ENCODE assay signal across 11 cellular contexts in genomic region chr13:51802601-51803000, GRCh38. TPM values are rescaled to one million over a fixed set of nuclear protein-coding genes. Genes with fewer than 3 reads are reported as not detected.
DNase-seq lines count a peak whose midpoint lies in the region; ATAC-seq, FAIRE-seq and TF ChIP-seq lines count a peak whose summit lies in the region.
"Had no signal": no experiment of that assay in that cellular context is flagged by ENCODE, and none has a peak within 500 bp of the region (broad histone marks: within the 10 kb centered on the region; RNA-seq: fewer than 3 reads in every experiment).

No MANE protein-coding gene starts in this region.

- no peak overlapping the region for H3K27ac ChIP-seq in K562 (ENCODE audit: extremely low read depth, low read depth, low read length)
- H3K27ac ChIP-seq in tibial artery, result peak overlapping the region; percentile 95 to 99

- TF ChIP-seq EP300 in K562 (IDR thresholded peaks at IDR 0.05; ENCODE audit: low read length), result no peak

- ATAC-seq in K562 (no peak), GM18873 (IDR thresholded peaks at IDR 0.05; ENCODE audit: low FRiP score, unreplicated experiment) (no peak), GM19351 (IDR thresholded peaks at IDR 0.05; ENCODE audit: unreplicated experiment) (no peak)

- intact Hi-C loops in K562 (cut with micrococcal nuclease) (no loop called here), tibial artery (cut with DNase I; ENCODE audit: low total_unique reads) (loop anchor here (2.0 to 10.0 kb wide), 6 partner anchors 212 to 852 kb away; partner anchors contain the start of genes ALG11, ATP7B, CKAP2 and FAM124A)

- in situ Hi-C loops in K562 (cut with MboI), result no loop called here

- 83% methylated on average over 4 of the region's 4 CpGs for WGBS in K562 (ENCODE audit: insufficient coverage, low coverage, missing lambda C conversion rate)

- H3K27me3 ChIP-seq in K562 (ENCODE audit: control insufficient read depth in 2 of 2, insufficient read depth in 2 of 2, low read length in 2 of 2) (peaks cover 0 to 5% of the 10 kb centered on the region in 2 experiments; a peak in 2 of 5 replicates), tibial artery (no peaks in the 10 kb centered on the region)

- H3K9me3 Mint-ChIP-seq in activated T-cell treated with anti-CD3 and anti-CD28 coated beads, Interleukin-2, amount 50 U/mL, for 24 hours, result no peaks in the 10 kb centered on the region

- POLR2A ChIA-PET in K562 (lab: Yijun Ruan, JAX), result interaction anchor here (0.5 to 0.8 kb wide), 3 partner anchors 9 to 362 kb away, joined by 3 read pairs; no protein-coding TSS in a partner anchor

- H3K9me1 ChIP-seq in K562 (ENCODE audit: control insufficient read depth, insufficient read depth, low read length), result no peaks in the 10 kb centered on the region

- no peak overlapping the region for H3K4me2 ChIP-seq in K562 (ENCODE audit: insufficient read depth, low read length)

- BruUV-seq in K562 (replicated peaks; lab: Mats Ljungman, UMichigan), result no TSS peak

- H3K9ac ChIP-seq in K562 (ENCODE audit: insufficient read depth in 1 of 2, low read depth in 2 of 2, low read length in 2 of 2), result no peak overlapping the region

- CTCF ChIA-PET in K562 (lab: Yijun Ruan, JAX; ENCODE audit: low intra/inter-chr PET ratio), result interaction anchor here (0.5 kb wide), 1 partner anchor 1773 kb away, joined by 4 read pairs; no protein-coding TSS in a partner anchor

- H3K4me1 Mint-ChIP-seq in activated T-cell treated with anti-CD3 and anti-CD28 coated beads, Interleukin-2, amount 50 U/mL, for 24 hours (ENCODE audit: low read depth), result peaks cover 67% of the 10 kb centered on the region

- H3K9me3 ChIP-seq in K562 (replicated peaks; ENCODE audit: control insufficient read depth, insufficient read depth, low read depth, low read length), result no peaks in the 10 kb centered on the region
- no peaks in the 10 kb centered on the region for H3K9me3 ChIP-seq in tibial artery
- H3K9me3 ChIP-seq: mucosa of descending colon had no signal

- no peaks in the 10 kb centered on the region for H3K27me3 Mint-ChIP-seq in activated T-cell treated with anti-CD3 and anti-CD28 coated beads, Interleukin-2, amount 50 U/mL, for 24 hours

- H3K36me3 Mint-ChIP-seq in activated T-cell treated with anti-CD3 and anti-CD28 coated beads, Interleukin-2, amount 50 U/mL, for 24 hours (ENCODE audit: low read depth), result peaks cover 12% of the 10 kb centered on the region

- DNase-seq in activated T-cell treated with anti-CD3 and anti-CD28 coated beads, Interleukin-2, amount 50 U/mL, for 24 hours, result no peak
- DNase-seq in activated T-cell treated with anti-CD3 and anti-CD28 coated beads, Interleukin-2, amount 50 U/mL, for 48 hours, result no peak
- DNase-seq in K562 (ENCODE audit: extremely low read depth in 1 of 4, low spot score in 3 of 4) (no peak), mesenteric fat pad (ENCODE audit: low spot score) (peak; percentile 14), tibial artery (no peak), NCI-H2227 (lab: John Stamatoyannopoulos, UW; ENCODE audit: unreplicated experiment) (no peak)
- DNase-seq: NCI-H774 had no signal

- no peak for FAIRE-seq in K562 (lab: Jason Lieb, UNC)

- H3K4me3 ChIP-seq in K562 (no peak overlapping the region), tibial artery (peak overlapping the region; percentile 73 to 74)
- H3K4me3 ChIP-seq: mucosa of descending colon had no signal

- H3K4me3 Mint-ChIP-seq in activated T-cell treated with anti-CD3 and anti-CD28 coated beads, Interleukin-2, amount 50 U/mL, for 24 hours, result peak overlapping the region; percentile 85

- TF ChIP-seq RAD21 in K562 (CRISPR knock-in tag; conservative IDR thresholded peaks at IDR 0.05 in 1 of 2, IDR thresholded peaks at IDR 0.05 in 1 of 2), result no peak

- TF ChIP-seq CTCF in K562 (IDR thresholded peaks at IDR 0.05 in 2 of 3, conservative IDR thresholded peaks at IDR 0.05 in 1 of 3; ENCODE audit: insufficient read depth in 2 of 3, low read depth in 1 of 3, low read length in 3 of 3) (no peak), tibial artery (IDR thresholded peaks at IDR 0.05) (no peak)

- no peak overlapping the region for H2AFZ ChIP-seq in K562 (ENCODE audit: low read depth, low read length)

- H4K20me1 ChIP-seq in K562 (replicated peaks; ENCODE audit: control insufficient read depth, insufficient read depth, low read length), result no peaks in the 10 kb centered on the region

- H3K27ac Mint-ChIP-seq in activated T-cell treated with anti-CD3 and anti-CD28 coated beads, Interleukin-2, amount 50 U/mL, for 24 hours, result peak overlapping the region; percentile 100

- peaks cover 18 to 27% of the 10 kb centered on the region in 2 experiments; a peak in 4 of 5 replicates for H3K4me1 ChIP-seq in K562 (replicated peaks in 1 of 2; ENCODE audit: control insufficient read depth in 2 of 2, insufficient read depth in 2 of 2, low read length in 2 of 2)
- peaks cover 0 to 61% (median 50%) of the 10 kb centered on the region in 4 donors for H3K4me1 ChIP-seq in tibial artery

- H3K36me3 ChIP-seq in K562 (ENCODE audit: control insufficient read depth, insufficient read depth, low read length), result no peaks in the 10 kb centered on the region
- H3K36me3 ChIP-seq in tibial artery, result peaks cover 0 to 3% (median 0%) of the 10 kb centered on the region in 3 donors

- TF ChIP-seq POLR2A in K562 (conservative IDR thresholded peaks at IDR 0.05), result no peak

- H3K79me2 ChIP-seq in K562 (ENCODE audit: control insufficient read depth, insufficient read depth, low read length), result peaks cover 7% of the 10 kb centered on the region; the same call in 1 of the 3 replicates

TF ChIP-seq in K562, 482 proteins besides CTCF, POLR2A, EP300 and RAD21:
- TF ChIP-seq KDM5B (IDR thresholded peaks at IDR 0.05; ENCODE audit: insufficient replicate concordance, low read depth, low read length) (peak; percentile 9), ZNF121 (CRISPR knock-in tag; conservative IDR thresholded peaks at IDR 0.05) (no peak)

RNA-seq across cellular contexts. Expression of gene DHRS12, which starts 1.4 kb away (rescaled TPM):
- 1.9 and 3.0 TPM in 2 replicates for total RNA-seq in K562 (2011; cell fraction: chromatin; rRNA removed; ENCODE audit: low replicate concordance)
- 1.0 and 1.2 TPM in 2 replicates for total RNA-seq in K562 (2011; cell fraction: nucleolus; rRNA removed)
- 2.5 TPM in 2 replicates for total RNA-seq in K562 (2011; cell fraction: nucleoplasm; rRNA removed)
- total RNA-seq in K562 (2014; rRNA removed) (0.94 and 1.8 TPM in 2 replicates), K562 (2014; rRNA removed; fragmentation: Illumina TruSeq; extraction: Trizol) (0.77 and 1.5 TPM in 2 replicates), K562 (2015; rRNA removed; fragmentation: Illumina TruSeq; extraction: Trizol) (0.76 and 1.5 TPM in 2 replicates), K562 (2021) (1.1 and 1.2 TPM in 2 replicates), mesenteric fat pad (14.8 TPM)
- polyA plus RNA-seq in K562 (2011; rRNA removed) (2.4 and 2.7 TPM in 2 replicates), K562 (2014; fragmentation: Illumina TruSeq; extraction: Trizol) (0.93 and 0.98 TPM in 2 replicates), K562 (2014; fragmentation: Nextera tagmentation; extraction: Ambion mirVana) (under 1 TPM; 0.62 to 0.69 TPM), K562 (2014; rRNA removed) (0.82 and 1.1 TPM in 2 replicates)
- 1.2 and 1.4 TPM in 2 replicates for polyA plus RNA-seq in K562 (2011; cell fraction: cytosol; rRNA removed)
- polyA plus RNA-seq in K562 (2011; cell fraction: nucleus; rRNA removed), result 3.3 and 4.5 TPM in 2 replicates
- 2.3 and 2.4 TPM in 2 replicates for polyA plus RNA-seq in K562 (2012)
- 0.88 and 1.7 TPM in 2 replicates for polyA minus RNA-seq in K562 (2011; rRNA and poly(A)+ RNA removed)
- polyA minus RNA-seq in K562 (2011; cell fraction: cytosol; rRNA and poly(A)+ RNA removed), result not detected in 2 replicates
- 1.5 and 2.3 TPM in 2 replicates for polyA minus RNA-seq in K562 (2011; cell fraction: nucleus; rRNA and poly(A)+ RNA removed)

RNA-seq across cellular contexts. Expression of gene TMEM272, which starts 42.4 kb away (rescaled TPM):
- 0.30 and 0.48 TPM in 2 replicates for total RNA-seq in K562 (2011; cell fraction: chromatin; rRNA removed; ENCODE audit: low replicate concordance)
- 0.13 and 0.17 TPM in 2 replicates for total RNA-seq in K562 (2011; cell fraction: nucleolus; rRNA removed)
- total RNA-seq in K562 (2011; cell fraction: nucleoplasm; rRNA removed), result 0.44 and 0.53 TPM in 2 replicates
- total RNA-seq in K562 (2014; rRNA removed), result 0.04 TPM in 1 of 2 replicates, not detected in the other
- total RNA-seq in K562 (2014; rRNA removed; fragmentation: Illumina TruSeq; extraction: Trizol), result 0.04 and 0.06 TPM in 2 replicates
- total RNA-seq in K562 (2015; rRNA removed; fragmentation: Illumina TruSeq; extraction: Trizol), result 0.11 and 0.15 TPM in 2 replicates
- total RNA-seq in K562 (2021), result 0.09 and 0.16 TPM in 2 replicates
- polyA plus RNA-seq in K562 (2011; rRNA removed), result 0.04 and 0.07 TPM in 2 replicates
- polyA plus RNA-seq in K562 (2011; cell fraction: cytosol; rRNA removed), result 0.01 and 0.06 TPM in 2 replicates
- polyA plus RNA-seq in K562 (2011; cell fraction: nucleus; rRNA removed), result 0.40 and 0.91 TPM in 2 replicates
- 0.09 and 0.11 TPM in 2 replicates for polyA plus RNA-seq in K562 (2012)
- polyA plus RNA-seq in K562 (2014; fragmentation: Illumina TruSeq; extraction: Trizol), result 0.06 and 0.15 TPM in 2 replicates
- under 1 TPM in 1 of 2 experiments, not detected in 1; 0.07 TPM for polyA plus RNA-seq in K562 (2014; fragmentation: Nextera tagmentation; extraction: Ambion mirVana)
- 0.05 and 0.09 TPM in 2 replicates for polyA plus RNA-seq in K562 (2014; rRNA removed)
- polyA minus RNA-seq in K562 (2011; rRNA and poly(A)+ RNA removed), result 0.07 and 0.21 TPM in 2 replicates
- not detected in 2 replicates for polyA minus RNA-seq in K562 (2011; cell fraction: cytosol; rRNA and poly(A)+ RNA removed)
- 0.13 and 0.33 TPM in 2 replicates for polyA minus RNA-seq in K562 (2011; cell fraction: nucleus; rRNA and poly(A)+ RNA removed)
- 0.32 TPM for total RNA-seq in mesenteric fat pad
- total RNA-seq: H7 had no signal

RNA-seq across cellular contexts. Expression of gene CCDC70, which starts 59.2 kb away (rescaled TPM):
- not detected in 2 replicates for total RNA-seq in K562 (2011; cell fraction: chromatin; rRNA removed; ENCODE audit: low replicate concordance)
- total RNA-seq in K562 (2011; cell fraction: nucleolus; rRNA removed), result not detected in 2 replicates
- total RNA-seq in K562 (2011; cell fraction: nucleoplasm; rRNA removed), result not detected in 2 replicates
- total RNA-seq in K562 (2014; rRNA removed) (not detected in 2 replicates), K562 (2014; rRNA removed; fragmentation: Illumina TruSeq; extraction: Trizol) (not detected in 2 replicates), K562 (2015; rRNA removed; fragmentation: Illumina TruSeq; extraction: Trizol) (0.19 TPM in 1 of 2 replicates, not detected in the other), K562 (2021) (not detected in 2 replicates), mesenteric fat pad (not detected)
- polyA plus RNA-seq in K562 (2011; rRNA removed) (not detected in 2 replicates), K562 (2014; fragmentation: Illumina TruSeq; extraction: Trizol) (not detected in 2 replicates), K562 (2014; fragmentation: Nextera tagmentation; extraction: Ambion mirVana) (not detected), K562 (2014; rRNA removed) (not detected in 2 replicates)
- not detected in 2 replicates for polyA plus RNA-seq in K562 (2011; cell fraction: cytosol; rRNA removed)
- not detected in 2 replicates for polyA plus RNA-seq in K562 (2011; cell fraction: nucleus; rRNA removed)
- polyA plus RNA-seq in K562 (2012), result 0.17 and 0.25 TPM in 2 replicates
- polyA minus RNA-seq in K562 (2011; rRNA and poly(A)+ RNA removed), result not detected in 2 replicates
- not detected in 2 replicates for polyA minus RNA-seq in K562 (2011; cell fraction: cytosol; rRNA and poly(A)+ RNA removed)
- not detected in 2 replicates for polyA minus RNA-seq in K562 (2011; cell fraction: nucleus; rRNA and poly(A)+ RNA removed)
- total RNA-seq: H7, mucosa of descending colon had no signal
